In genomic region chr1:171655215-171656116, GRCh38 we compare ENCODE assay signal across 9 cellular contexts. TPM values are rescaled to one million over a fixed set of nuclear protein-coding genes. Genes with fewer than 3 reads are reported as not detected.
DNase-seq lines count a peak whose midpoint lies in the region; TF ChIP-seq lines count a peak whose summit lies in the region.
"Had no signal": no experiment of that assay in that cellular context is flagged by ENCODE, and none has a peak within 500 bp of the region (broad histone marks: within the 10 kb centered on the region; RNA-seq: fewer than 3 reads in every experiment).

No MANE protein-coding gene starts in this region.

- TF ChIP-seq EP300 in ovary (IDR thresholded peaks at IDR 0.05), result no peak

- WGBS in ovary, 3 donors, result 28 to 29% (median 29%) methylated on average over 21 of the region's 21 CpGs

- in situ Hi-C loops in HAP-1 (cut with MboI; ENCODE audit: low sequenced_read_pairs), result no loop called here

- no peak overlapping the region for H3K4me3 ChIP-seq in HAP-1
- peak overlapping the region; percentile 37 for H3K4me3 ChIP-seq in fibroblast of the aortic adventitia (ENCODE audit: low read depth, low read length)
- H3K4me3 ChIP-seq in ovary, result peak overlapping the region; percentile 4
- H3K4me3 ChIP-seq in tibial artery, result peak overlapping the region in 1 of 2 donors; percentile 3

- no peaks in the 10 kb centered on the region for H3K36me3 ChIP-seq in HAP-1 (replicated peaks)
- no peaks in the 10 kb centered on the region for H3K36me3 ChIP-seq in ovary
- no peaks in the 10 kb centered on the region for H3K36me3 ChIP-seq in tibial artery

- H3K4me1 ChIP-seq in HAP-1 (no peaks in the 10 kb centered on the region), ovary (ENCODE audit: insufficient read depth) (peaks cover 10% of the 10 kb centered on the region), tibial artery (peaks cover 0 to 57% (median 38%) of the 10 kb centered on the region in 4 donors)

- peak; percentile 73 for TF ChIP-seq CTCF in fibroblast of the aortic adventitia (IDR thresholded peaks at IDR 0.05; ENCODE audit: insufficient read depth, low read length)
- no peak for TF ChIP-seq CTCF in ovary (IDR thresholded peaks at IDR 0.05)
- TF ChIP-seq CTCF in tibial artery (IDR thresholded peaks at IDR 0.05), result peak; percentile 46 to 49

- no peak for TF ChIP-seq POLR2A in ovary (IDR thresholded peaks at IDR 0.05)

- DNase-seq in COR-L47 (lab: John Stamatoyannopoulos, UW), result peak; percentile 12
- DNase-seq in HAP-1 (ENCODE audit: low spot score in 2 of 2), result peak; percentile 16 to 89
- DNase-seq in NOMO-1 treated with dmso at 0.1 percent for 144 hours (lab: John Stamatoyannopoulos, UW; ENCODE audit: unreplicated experiment), result peak; percentile 21
- DNase-seq in activated T-cell treated with anti-CD3 and anti-CD28 coated beads, Interleukin-2, amount 50 U/mL, for 1 hour, result peak; percentile 64
- peak; percentile 76 for DNase-seq in fibroblast of the aortic adventitia (ENCODE audit: low read depth)
- peak; percentile 63 to 87 (median 73) for DNase-seq in ovary
- peak; percentile 61 to 83 for DNase-seq in tibial artery
- no peak for DNase-seq in cortex of kidney (lab: John Stamatoyannopoulos, UW)

- no peaks in the 10 kb centered on the region for H3K27me3 ChIP-seq in HAP-1 (ENCODE audit: low read depth)
- H3K27me3 ChIP-seq in ovary, result no peaks in the 10 kb centered on the region
- no peaks in the 10 kb centered on the region for H3K27me3 ChIP-seq in tibial artery

- no peaks in the 10 kb centered on the region for H3K9me3 ChIP-seq in HAP-1
- H3K9me3 ChIP-seq in ovary, result no peaks in the 10 kb centered on the region
- H3K9me3 ChIP-seq in tibial artery, result no peaks in the 10 kb centered on the region

- intact Hi-C loops in ovary (cut with DNase I) (no loop called here), tibial artery (cut with DNase I; ENCODE audit: low total_unique reads) (no loop called here)

- peak overlapping the region; percentile 16 to 74 for H3K27ac ChIP-seq in ovary
- H3K27ac ChIP-seq in tibial artery, result peak overlapping the region; percentile 75 to 89

RNA-seq across cellular contexts. Expression of gene MYOC, which starts 3.0 kb away (rescaled TPM):
- total RNA-seq in fibroblast of the aortic adventitia (ENCODE audit: low replicate concordance) (0.36 and 3.8 TPM in 2 replicates), ovary (1 to 10 TPM in 5 of 7 donors, under 1 TPM in 1, not detected in 1; 0.72 to 7.1 (median 1.1) TPM)
- polyA plus RNA-seq in ovary, result 1 to 10 TPM in 1 of 2 donors, under 1 TPM in 1; 0.56 to 9.4 TPM
- total RNA-seq: T-helper 2 cell treated with Interferon-gamma antibody and Interleukin-4, amounts not matched to agents 100 ng/mL and 5 ng/mL, for 36 hours had no signal

RNA-seq across cellular contexts. Expression of gene MYOCOS, which starts 33.4 kb away (rescaled TPM):
- not detected in 2 replicates for total RNA-seq in fibroblast of the aortic adventitia (ENCODE audit: low replicate concordance)
- total RNA-seq in ovary, result under 1 TPM in 1 of 7 donors, not detected in 6; 0.57 TPM
- polyA plus RNA-seq in ovary, result under 1 TPM in 1 of 2 donors, not detected in 1; 0.08 TPM

Comparison
In these comparisons a context has a peak if more than half of its experiments do, and no peak if none do; other contexts are left out.
1. CTCF ChIP-seq: peak in fibroblast of the aortic adventitia (single experiment) and tibial artery (2 of 2); none in ovary (0 of 3).